ENCODE assay signal across 18 cellular contexts in genomic region chr10:43135656-43136055, GRCh38. TPM values are rescaled to one million over a fixed set of nuclear protein-coding genes. Genes with fewer than 3 reads are reported as not detected.
DNase-seq lines count a peak whose midpoint lies in the region; ATAC-seq and TF ChIP-seq lines count a peak whose summit lies in the region.
"Had no signal": no experiment of that assay in that cellular context is flagged by ENCODE, and none has a peak within 500 bp of the region (broad histone marks: within the 10 kb centered on the region; RNA-seq: fewer than 3 reads in every experiment).

No MANE protein-coding gene starts in this region.

- H3K9me3 ChIP-seq in neural progenitor cell (ENCODE audit: low read depth) (no peaks in the 10 kb centered on the region), osteoblast (ENCODE audit: low read depth, low read length) (no peaks in the 10 kb centered on the region)
- H3K9me3 ChIP-seq: adrenal gland, gastrocnemius medialis had no signal

- H3K4me1 Mint-ChIP-seq in activated T-cell treated with anti-CD3 and anti-CD28 coated beads, Interleukin-2, amount 50 U/mL, for 4 hours (ENCODE audit: low read depth): peaks cover 33% of the 10 kb centered on the region
- H3K4me1 Mint-ChIP-seq in brain (peaks cover 53% of the 10 kb centered on the region), neural progenitor cell (peaks cover 24% of the 10 kb centered on the region)

- H3K27ac Mint-ChIP-seq in brain (peak overlapping the region; percentile 6 to 100 (median 100)), neural progenitor cell (no peak overlapping the region)

- H3K27me3 Mint-ChIP-seq in activated T-cell treated with anti-CD3 and anti-CD28 coated beads, Interleukin-2, amount 50 U/mL, for 4 hours (ENCODE audit: low read depth): no peaks in the 10 kb centered on the region
- H3K27me3 Mint-ChIP-seq in brain (peaks cover 7% of the 10 kb centered on the region), neural progenitor cell (ENCODE audit: insufficient read depth, low read depth) (peaks cover 2% of the 10 kb centered on the region)

- no peak for ATAC-seq in activated T-cell treated with anti-CD3 and anti-CD28 coated beads, Interleukin-2, amount 50 U/mL, for 4 hours
- ATAC-seq in GM18858 (IDR thresholded peaks at IDR 0.05; ENCODE audit: unreplicated experiment): no peak
- ATAC-seq: gastrocnemius medialis had no signal

- H3K27ac ChIP-seq in neural progenitor cell (no peak overlapping the region), osteoblast (ENCODE audit: low read depth, low read length) (no peak overlapping the region)
- H3K27ac ChIP-seq: adrenal gland, gastrocnemius medialis had no signal

- H3K36me3 Mint-ChIP-seq in activated T-cell treated with anti-CD3 and anti-CD28 coated beads, Interleukin-2, amount 50 U/mL, for 4 hours (ENCODE audit: insufficient read depth): peaks cover 4% of the 10 kb centered on the region
- H3K36me3 Mint-ChIP-seq in brain (peaks cover 11% of the 10 kb centered on the region), neural progenitor cell (no peaks in the 10 kb centered on the region)

- H3K9me3 Mint-ChIP-seq in activated T-cell treated with anti-CD3 and anti-CD28 coated beads, Interleukin-2, amount 50 U/mL, for 4 hours: no peaks in the 10 kb centered on the region
- H3K9me3 Mint-ChIP-seq in brain: peaks cover 0 to 4% (median 0%) of the 10 kb centered on the region in 5 experiments
- no peaks in the 10 kb centered on the region for H3K9me3 Mint-ChIP-seq in neural progenitor cell

- no peak overlapping the region for H3K4me3 ChIP-seq in neural progenitor cell
- H3K4me3 ChIP-seq in osteoblast (ENCODE audit: insufficient read depth, low read length): no peak overlapping the region
- H3K4me3 ChIP-seq: adrenal gland, gastrocnemius medialis, skin epidermis had no signal

- H4K20me1 ChIP-seq in neural progenitor cell (ENCODE audit: low read depth): peaks cover 11% of the 10 kb centered on the region
- peaks cover 13% of the 10 kb centered on the region for H4K20me1 ChIP-seq in osteoblast (ENCODE audit: insufficient read depth, low read length)

- no peak overlapping the region for H2AFZ ChIP-seq in neural progenitor cell (replicated peaks)
- H2AFZ ChIP-seq in osteoblast (ENCODE audit: low read length): no peak overlapping the region

- H3K79me2 ChIP-seq in neural progenitor cell (ENCODE audit: low read depth) (peaks cover 20% of the 10 kb centered on the region), osteoblast (ENCODE audit: insufficient read depth, low read length) (peaks cover 38% of the 10 kb centered on the region)

- peak overlapping the region; percentile 92 for H3K4me3 Mint-ChIP-seq in activated T-cell treated with anti-CD3 and anti-CD28 coated beads, Interleukin-2, amount 50 U/mL, for 4 hours
- H3K4me3 Mint-ChIP-seq in brain (peak overlapping the region; percentile 92 to 99 (median 98)), neural progenitor cell (peak overlapping the region; percentile 97)

- peaks cover 8% of the 10 kb centered on the region for H3K4me1 ChIP-seq in neural progenitor cell
- H3K4me1 ChIP-seq in osteoblast (ENCODE audit: insufficient read depth, low read length): peaks cover 21% of the 10 kb centered on the region

- intact Hi-C loops in posterior vena cava (cut with DNase I): no loop called here

- no peak overlapping the region for H3K9ac ChIP-seq in neural progenitor cell

- H3K27me3 ChIP-seq in neural progenitor cell (no peaks in the 10 kb centered on the region), osteoblast (ENCODE audit: insufficient read depth, low read length) (no peaks in the 10 kb centered on the region)
- H3K27me3 ChIP-seq: adrenal gland, gastrocnemius medialis had no signal

- DNase-seq in activated T-cell treated with anti-CD3 and anti-CD28 coated beads, Interleukin-2, amount 50 U/mL, for 4 hours: no peak
- DNase-seq in activated T-cell treated with anti-CD3 and anti-CD28 coated beads, Interleukin-2, amount 50 U/mL, for 48 hours: no peak
- peak; percentile 10 for DNase-seq in NCI-H82 (lab: John Stamatoyannopoulos, UW)
- DNase-seq in neural progenitor cell (ENCODE audit: low spot score): no peak
- DNase-seq in posterior vena cava (ENCODE audit: low spot score): no peak
- DNase-seq in osteoblast (ENCODE audit: insufficient read length, low spot score, missing footprints): no peak
- DNase-seq: activated CD4-positive, CD25-positive, alpha-beta regulatory T cell; central memory CD4-positive, alpha-beta T cell; COR-L47; gastrocnemius medialis; IMR-90; NCI-H1930; stimulated activated CD4-positive, alpha-beta T cell treated with anti-CD3 and anti-CD28 coated beads, Interleukin-4, amount 100 ng/mL, for 1 hour; SW 1271 had no signal

- TF ChIP-seq CTCF in brain (conservative IDR thresholded peaks at IDR 0.05) (no peak), neural progenitor cell (IDR thresholded peaks at IDR 0.05) (no peak), osteoblast (IDR thresholded peaks at IDR 0.05; ENCODE audit: extremely low read depth, low read depth, low read length) (no peak)

- H3K36me3 ChIP-seq in neural progenitor cell (no peaks in the 10 kb centered on the region), osteoblast (ENCODE audit: insufficient read depth, low read length) (peaks cover 2% of the 10 kb centered on the region)
- H3K36me3 ChIP-seq: adrenal gland, gastrocnemius medialis had no signal

- H3K4me2 ChIP-seq in neural progenitor cell (no peak overlapping the region), osteoblast (ENCODE audit: insufficient read depth, low read length) (no peak overlapping the region)

- peaks cover 10% of the 10 kb centered on the region for H3F3A ChIP-seq in neural progenitor cell (ENCODE audit: low read depth)

RNA-seq across cellular contexts. Expression of gene CSGALNACT2, which starts 2.6 kb away (rescaled TPM):
- total RNA-seq in activated T-cell treated with anti-CD3 and anti-CD28 coated beads, Interleukin-2, amount 50 U/mL, for 4 hours: 10 to 100 TPM; 14.7 to 19.5 (median 15.5) TPM
- polyA plus RNA-seq in brain (ENCODE audit: insufficient read depth, low read depth, low replicate concordance): 8.0 TPM
- total RNA-seq in neural progenitor cell (ENCODE audit: low replicate concordance) (7.0 and 9.3 TPM in 2 replicates), posterior vena cava (10 to 100 TPM; 31.1 to 31.8 TPM), osteoblast (31.8 and 37.7 TPM in 2 replicates)

RNA-seq across cellular contexts. Expression of gene RET, which starts 58.8 kb away (rescaled TPM):
- under 1 TPM; 0.13 to 0.41 (median 0.13) TPM for total RNA-seq in activated T-cell treated with anti-CD3 and anti-CD28 coated beads, Interleukin-2, amount 50 U/mL, for 4 hours
- 23.7 TPM for polyA plus RNA-seq in brain (ENCODE audit: insufficient read depth, low read depth, low replicate concordance)
- total RNA-seq in neural progenitor cell (ENCODE audit: low replicate concordance) (1.4 and 2.7 TPM in 2 replicates), posterior vena cava (1 to 10 TPM; 1.0 to 1.3 TPM), osteoblast (under 0.01 TPM in 2 replicates)
